8 cellular contexts compared by ENCODE assay signal in genomic region chr11:6357222-6357621, GRCh38. TPM values are rescaled to one million over a fixed set of nuclear protein-coding genes. Genes with fewer than 3 reads are reported as not detected.
DNase-seq lines count a peak whose midpoint lies in the region; TF ChIP-seq lines count a peak whose summit lies in the region.

No MANE protein-coding gene starts in this region.

- H3K27ac ChIP-seq in esophagus muscularis mucosa (replicated peaks in 1 of 4) (peak overlapping the region; percentile 48 to 58 (median 56)), sigmoid colon (peak overlapping the region in 3 of 4 donors; percentile 47 to 57 (median 53))

- TF ChIP-seq EP300 in esophagus muscularis mucosa (IDR thresholded peaks at IDR 0.05) (no peak), sigmoid colon (IDR thresholded peaks at IDR 0.05) (no peak)

- WGBS in esophagus muscularis mucosa = 27% methylated on average over 9 of the region's 9 CpGs
- 62 to 82% methylated on average over 9 of the region's 9 CpGs for WGBS in sigmoid colon, 2 donors

- TF ChIP-seq POLR2A in esophagus muscularis mucosa (IDR thresholded peaks at IDR 0.05; ENCODE audit: low read depth) = no peak
- TF ChIP-seq POLR2A in sigmoid colon (IDR thresholded peaks at IDR 0.05) = no peak

- H3K27me3 ChIP-seq in esophagus muscularis mucosa (no peaks in the 10 kb centered on the region), sigmoid colon (no peaks in the 10 kb centered on the region)

- H3K9me3 ChIP-seq in esophagus muscularis mucosa = no peaks in the 10 kb centered on the region
- H3K9me3 ChIP-seq in sigmoid colon = no peaks in the 10 kb centered on the region

- no peak overlapping the region for H3K4me3 Mint-ChIP-seq in nephron progenitor cell

- H3K27ac Mint-ChIP-seq in nephron progenitor cell = no peak overlapping the region

- H3K27me3 Mint-ChIP-seq in nephron progenitor cell (ENCODE audit: low read depth, poor library complexity) = peaks cover 9% of the 10 kb centered on the region

- H3K36me3 Mint-ChIP-seq in nephron progenitor cell (ENCODE audit: low read depth) = no peaks in the 10 kb centered on the region

- intact Hi-C loops in esophagus muscularis mucosa (cut with DNase I) (no loop called here), sigmoid colon (cut with DNase I) (no loop called here)

- H3K4me1 ChIP-seq in esophagus muscularis mucosa (peaks cover 5 to 27% (median 22%) of the 10 kb centered on the region in 4 donors), sigmoid colon (peaks cover 0 to 22% (median 17%) of the 10 kb centered on the region in 4 donors)

- H3K36me3 ChIP-seq in esophagus muscularis mucosa (no peaks in the 10 kb centered on the region), sigmoid colon (no peaks in the 10 kb centered on the region)

- no peak overlapping the region for H3K4me3 ChIP-seq in esophagus muscularis mucosa
- no peak overlapping the region for H3K4me3 ChIP-seq in sigmoid colon

- no peak for TF ChIP-seq CTCF in esophagus muscularis mucosa (IDR thresholded peaks at IDR 0.05)
- TF ChIP-seq CTCF in sigmoid colon (IDR thresholded peaks at IDR 0.05) = no peak
- TF ChIP-seq CTCF in nephron progenitor cell (IDR thresholded peaks at IDR 0.05) = no peak

- H3K4me1 Mint-ChIP-seq in nephron progenitor cell = peaks cover 10% of the 10 kb centered on the region

- DNase-seq in ELF-1 (ENCODE audit: low read depth, low spot score) = peak; percentile 83
- DNase-seq in RKO (ENCODE audit: low spot score) = peak; percentile 81
- DNase-seq in esophagus muscularis mucosa (ENCODE audit: extremely low spot score) = no peak
- peak; percentile 88 for DNase-seq in sigmoid colon
- DNase-seq in nephron progenitor cell = no peak
- no peak for DNase-seq in ecto neural progenitor cell (ENCODE audit: low spot score)
- no peak for DNase-seq in HuH-7 (ENCODE audit: low spot score)
- DNase-seq in NCI-H2081 treated with DMSO at 0.1 percent for 48 hours (lab: John Stamatoyannopoulos, UW) = no peak

- H3K9me3 Mint-ChIP-seq in nephron progenitor cell = no peaks in the 10 kb centered on the region

RNA-seq across cellular contexts. Expression of gene SMPD1, which starts 33.1 kb away (rescaled TPM):
- 10 to 100 TPM; 28.2 to 37.9 (median 30.8) TPM for total RNA-seq in esophagus muscularis mucosa
- 10 to 100 TPM; 17.1 to 36.8 (median 18.5) TPM for total RNA-seq in sigmoid colon
- polyA plus RNA-seq in sigmoid colon = 10 to 100 TPM in 2 of 3 donors, 1 to 10 TPM in 1; 9.6 to 46.4 (median 22.2) TPM

RNA-seq across cellular contexts. Expression of gene CAVIN3, which starts 36.9 kb away (rescaled TPM):
- total RNA-seq in esophagus muscularis mucosa = 100 to 1,000 TPM; 172 to 298 (median 264) TPM
- 100 to 1,000 TPM; 113 to 294 (median 188) TPM for total RNA-seq in sigmoid colon
- 10 to 100 TPM in 2 of 3 donors, 1 to 10 TPM in 1; 6.9 to 25.6 (median 24.0) TPM for polyA plus RNA-seq in sigmoid colon

Comparison
In these comparisons a context has a peak if more than half of its experiments do, and no peak if none do; other contexts are left out.
1. DNase-seq: peak in ELF-1 (single experiment), RKO (single experiment) and sigmoid colon (single experiment); none in esophagus muscularis mucosa (single experiment), nephron progenitor cell (single experiment), ecto neural progenitor cell (single experiment), HuH-7 (single experiment) and NCI-H2081 treated with DMSO at 0.1 percent for 48 hours (single experiment).